In genomic region chr22:24950272-24950902, GRCh38 we compare ENCODE assay signal across 13 cellular contexts. TPM values are rescaled to one million over a fixed set of nuclear protein-coding genes. Genes with fewer than 3 reads are reported as not detected.
DNase-seq lines count a peak whose midpoint lies in the region; ATAC-seq and TF ChIP-seq lines count a peak whose summit lies in the region.
"Had no signal": no experiment of that assay in that cellular context is flagged by ENCODE, and none has a peak within 500 bp of the region (broad histone marks: within the 10 kb centered on the region; RNA-seq: fewer than 3 reads in every experiment).

No MANE protein-coding gene starts in this region.

- ATAC-seq in activated T-cell treated with anti-CD3 and anti-CD28 coated beads, Interleukin-2, amount 50 U/mL, for 4 hours: no peak
- ATAC-seq in GM21619 (IDR thresholded peaks at IDR 0.05; ENCODE audit: unreplicated experiment): no peak
- no peak for ATAC-seq in GM18907 (IDR thresholded peaks at IDR 0.05; ENCODE audit: unreplicated experiment)
- ATAC-seq: activated T-cell treated with anti-CD3 and anti-CD28 coated beads, Interleukin-2, amount 50 U/mL, for 72 hours had no signal

- H3K36me3 Mint-ChIP-seq in activated T-cell treated with anti-CD3 and anti-CD28 coated beads, Interleukin-2, amount 50 U/mL, for 4 hours (ENCODE audit: insufficient read depth): no peaks in the 10 kb centered on the region

- no peak overlapping the region for H3K4me3 ChIP-seq in fibroblast of pulmonary artery (replicated peaks; ENCODE audit: low read depth, low read length)
- peak overlapping the region; percentile 20 for H3K4me3 ChIP-seq in smooth muscle cell
- H3K4me3 ChIP-seq: BLaER1 treated with 17β-estradiol and CSF1 and Interleukin-3, amounts not matched to agents 10 nM and 100 nM had no signal

- no peaks in the 10 kb centered on the region for H3K27me3 ChIP-seq in smooth muscle cell (ENCODE audit: low read depth)

- peaks cover 70% of the 10 kb centered on the region for H3K27me3 Mint-ChIP-seq in activated T-cell treated with anti-CD3 and anti-CD28 coated beads, Interleukin-2, amount 50 U/mL, for 4 hours (ENCODE audit: low read depth)

- no peaks in the 10 kb centered on the region for H4K20me1 ChIP-seq in smooth muscle cell (ENCODE audit: low read depth)

- no peaks in the 10 kb centered on the region for H3K9me3 ChIP-seq in smooth muscle cell (replicated peaks; ENCODE audit: low read depth)
- H3K9me3 ChIP-seq: BLaER1 treated with 17β-estradiol and CSF1 and Interleukin-3, amounts not matched to agents 10 nM and 100 nM had no signal

- H3F3A ChIP-seq in smooth muscle cell (ENCODE audit: low read depth): peaks cover 4% of the 10 kb centered on the region

- DNase-seq in activated T-cell treated with anti-CD3 and anti-CD28 coated beads, Interleukin-2, amount 50 U/mL, for 4 hours: no peak
- no peak for DNase-seq in activated T-cell treated with anti-CD3 and anti-CD28 coated beads for 4 hours
- DNase-seq in SHP77 (lab: John Stamatoyannopoulos, UW): peak; percentile 20 to 56
- DNase-seq in fibroblast of pulmonary artery (ENCODE audit: low read depth): peak; percentile 82
- no peak for DNase-seq in smooth muscle cell (lab: John Stamatoyannopoulos, UW; ENCODE audit: unreplicated experiment)
- DNase-seq in GOT3 (lab: John Stamatoyannopoulos, UW): no peak
- DNase-seq: activated T-cell treated with anti-CD3 and anti-CD28 coated beads, Interleukin-2, amount 50 U/mL, for 72 hours had no signal

- peak overlapping the region; percentile 43 for H3K4me3 Mint-ChIP-seq in activated T-cell treated with anti-CD3 and anti-CD28 coated beads, Interleukin-2, amount 50 U/mL, for 4 hours
- H3K4me3 Mint-ChIP-seq: activated T-cell treated with anti-CD3 and anti-CD28 coated beads, Interleukin-2, amount 50 U/mL, for 72 hours had no signal

- 37% methylated on average over 7 of the region's 7 CpGs for WGBS in smooth muscle cell (ENCODE audit: low lambda C conversion rate)

- H3K4me1 Mint-ChIP-seq in activated T-cell treated with anti-CD3 and anti-CD28 coated beads, Interleukin-2, amount 50 U/mL, for 4 hours (ENCODE audit: low read depth): peaks cover 17% of the 10 kb centered on the region

- no peak for TF ChIP-seq CTCF in fibroblast of pulmonary artery (IDR thresholded peaks at IDR 0.05; ENCODE audit: low read length, missing control alignments)
- no peak for TF ChIP-seq CTCF in smooth muscle cell (IDR thresholded peaks at IDR 0.05; ENCODE audit: borderline replicate concordance, insufficient read depth, poor library complexity, severe bottlenecking)

- no peak overlapping the region for H2AFZ ChIP-seq in smooth muscle cell (ENCODE audit: low read depth)

- H3K9ac ChIP-seq in smooth muscle cell (ENCODE audit: low read depth): no peak overlapping the region
- H3K9ac ChIP-seq: BLaER1 treated with 17β-estradiol and CSF1 and Interleukin-3, amounts not matched to agents 10 nM and 100 nM had no signal

- H3K36me3 ChIP-seq in smooth muscle cell (ENCODE audit: low read depth): no peaks in the 10 kb centered on the region
- H3K36me3 ChIP-seq: BLaER1 treated with 17β-estradiol and CSF1 and Interleukin-3, amounts not matched to agents 10 nM and 100 nM had no signal

- peak overlapping the region; percentile 60 for H3K4me2 ChIP-seq in smooth muscle cell
- H3K4me2 ChIP-seq: BLaER1 treated with 17β-estradiol and CSF1 and Interleukin-3, amounts not matched to agents 10 nM and 100 nM had no signal

- peaks cover 2% of the 10 kb centered on the region for H3K79me2 ChIP-seq in smooth muscle cell (ENCODE audit: low read depth)

- H3K27ac ChIP-seq in smooth muscle cell (ENCODE audit: low read depth): no peak overlapping the region
- H3K27ac ChIP-seq: BLaER1 treated with 17β-estradiol and CSF1 and Interleukin-3, amounts not matched to agents 10 nM and 100 nM had no signal

- H3K4me1 ChIP-seq in smooth muscle cell (ENCODE audit: low read depth): peaks cover 16% of the 10 kb centered on the region

- H3K9me3 Mint-ChIP-seq in activated T-cell treated with anti-CD3 and anti-CD28 coated beads, Interleukin-2, amount 50 U/mL, for 4 hours: no peaks in the 10 kb centered on the region
- H3K9me3 Mint-ChIP-seq: activated T-cell treated with anti-CD3 and anti-CD28 coated beads, Interleukin-2, amount 50 U/mL, for 72 hours had no signal

RNA-seq across cellular contexts. Expression of gene KIAA1671, which starts 2.1 kb away (rescaled TPM):
- total RNA-seq in activated T-cell treated with anti-CD3 and anti-CD28 coated beads, Interleukin-2, amount 50 U/mL, for 4 hours: 1 to 10 TPM; 4.0 to 9.7 (median 7.3) TPM
- 4.8 and 7.6 TPM in 2 replicates for total RNA-seq in smooth muscle cell
- 1.7 and 3.4 TPM in 2 replicates for polyA plus RNA-seq in smooth muscle cell

RNA-seq across cellular contexts. Expression of gene LHFPL7, which starts 3.9 kb away (rescaled TPM):
- total RNA-seq in activated T-cell treated with anti-CD3 and anti-CD28 coated beads, Interleukin-2, amount 50 U/mL, for 4 hours: not detected
- total RNA-seq in smooth muscle cell: not detected in 2 replicates
- polyA plus RNA-seq in smooth muscle cell: not detected in 2 replicates
- total RNA-seq: activated T-cell treated with anti-CD3 and anti-CD28 coated beads, Interleukin-2, amount 50 U/mL, for 72 hours; glomerular endothelial cell; skeletal muscle tissue; temporal lobe had no signal

Comparison
In these comparisons a context has a peak if more than half of its experiments do, and no peak if none do; other contexts are left out.
1. DNase-seq: peak in SHP77 (2 of 2) and fibroblast of pulmonary artery (single experiment); none in activated T-cell treated with anti-CD3 and anti-CD28 coated beads, Interleukin-2, amount 50 U/mL, for 4 hours (single experiment), activated T-cell treated with anti-CD3 and anti-CD28 coated beads for 4 hours (single experiment), smooth muscle cell (single experiment) and GOT3 (single experiment).